In genomic region chr12:63103489-63104131, GRCh38 we compare ENCODE assay signal across 8 cellular contexts. TPM values are rescaled to one million over a fixed set of nuclear protein-coding genes. Genes with fewer than 3 reads are reported as not detected.
DNase-seq lines count a peak whose midpoint lies in the region; ATAC-seq and TF ChIP-seq lines count a peak whose summit lies in the region.

No MANE protein-coding gene starts in this region.

- no peak for ATAC-seq in naive B cell (ENCODE audit: low read depth in 2 of 2)
- ATAC-seq in HG03039 (IDR thresholded peaks at IDR 0.05; ENCODE audit: unreplicated experiment), result no peak

- peak; percentile 36 for DNase-seq in CD1c-positive myeloid dendritic cell (ENCODE audit: extremely low spot score)
- peak; percentile 27 for DNase-seq in GM13976 (ENCODE audit: low spot score)
- DNase-seq in NCI-H2196 (lab: John Stamatoyannopoulos, UW; ENCODE audit: unreplicated experiment), result peak; percentile 41
- DNase-seq in cardiac fibroblast (ENCODE audit: low read depth in 2 of 2), result peak; percentile 31 to 48
- DNase-seq in naive B cell, result peak; percentile 1
- DNase-seq in central memory CD4-positive, alpha-beta T cell, result no peak
- no peak for DNase-seq in effector CD4-positive, alpha-beta T cell

- in situ Hi-C loops in GM13976 (cut with MboI; ENCODE audit: low sequenced_read_pairs, unreplicated experiment), result no loop called here

- H3K27ac Mint-ChIP-seq in naive B cell, result no peak overlapping the region

- peak; percentile 52 for TF ChIP-seq CTCF in GM13976 (IDR thresholded peaks at IDR 0.05; ENCODE audit: borderline replicate concordance, control extremely low read depth, extremely low read depth, insufficient read depth, missing control alignments)
- TF ChIP-seq CTCF in cardiac fibroblast (IDR thresholded peaks at IDR 0.05; ENCODE audit: low read depth, low read length), result peak; percentile 72

- no peaks in the 10 kb centered on the region for H3K27me3 Mint-ChIP-seq in naive B cell

- no peaks in the 10 kb centered on the region for H3K4me1 Mint-ChIP-seq in naive B cell

- H3K36me3 Mint-ChIP-seq in naive B cell, result no peaks in the 10 kb centered on the region

- no peaks in the 10 kb centered on the region for H3K9me3 Mint-ChIP-seq in naive B cell

- no peak overlapping the region for H3K4me3 Mint-ChIP-seq in naive B cell

- no peak overlapping the region for H3K4me3 ChIP-seq in cardiac fibroblast (replicated peaks in 1 of 2; ENCODE audit: low read depth in 2 of 2, low read length in 2 of 2)

RNA-seq across cellular contexts. Expression of gene AVPR1A, which starts 47.4 kb away (rescaled TPM):
- polyA plus RNA-seq in naive B cell (ENCODE audit: low read depth in 6 of 6), result not detected

Comparison
In these comparisons a context has a peak if more than half of its experiments do, and no peak if none do; other contexts are left out.
1. DNase-seq: peak in CD1c-positive myeloid dendritic cell (single experiment), GM13976 (single experiment), NCI-H2196 (single experiment), cardiac fibroblast (2 of 2) and naive B cell (single experiment); none in central memory CD4-positive, alpha-beta T cell (single experiment) and effector CD4-positive, alpha-beta T cell (single experiment).